1 cellular context compared by ENCODE assay signal in genomic region chr7:79452032-79452494, GRCh38.
TF ChIP-seq lines count a peak whose summit lies in the region.

No MANE protein-coding gene starts in this region.

TF ChIP-seq in HepG2, 621 proteins besides CTCF, POLR2A, EP300 and RAD21 (continued from another document and continues in another):
- TF ChIP-seq PTBP1 (IDR thresholded peaks at IDR 0.05; ENCODE audit: low read depth, low read length, poor library complexity, severe bottlenecking) (no peak), ZBTB38 (CRISPR knock-in tag; IDR thresholded peaks at IDR 0.05) (no peak), THAP7 (CRISPR knock-in tag; IDR thresholded peaks at IDR 0.05) (no peak), EEA1 (CRISPR knock-in tag; IDR thresholded peaks at IDR 0.05; ENCODE audit: borderline replicate concordance) (no peak), ZNF256 (CRISPR knock-in tag; conservative IDR thresholded peaks at IDR 0.05) (no peak), FLYWCH1 (CRISPR knock-in tag; IDR thresholded peaks at IDR 0.05) (no peak), ZBTB25 (CRISPR knock-in tag; IDR thresholded peaks at IDR 0.05) (no peak), ZNF205 (CRISPR knock-in tag; IDR thresholded peaks at IDR 0.05) (no peak), ZNF569 (CRISPR knock-in tag; IDR thresholded peaks at IDR 0.05; ENCODE audit: borderline replicate concordance) (no peak), USF2 (IDR thresholded peaks at IDR 0.05; ENCODE audit: low read depth, low read length) (peak; percentile 94), USF2 (CRISPR knock-in tag; IDR thresholded peaks at IDR 0.05; ENCODE audit: borderline replicate concordance) (peak; percentile 94; the same call in 1 of the 2 replicates), MTF1 (CRISPR knock-in tag; IDR thresholded peaks at IDR 0.05) (no peak), NFKB2 (CRISPR knock-in tag; IDR thresholded peaks at IDR 0.05; ENCODE audit: borderline replicate concordance) (peak; percentile 31; the same call in 1 of the 2 replicates), SRF (IDR thresholded peaks at IDR 0.05; ENCODE audit: low read depth, low read length) (no peak), RNF2 (conservative IDR thresholded peaks at IDR 0.05; ENCODE audit: low read depth) (no peak), SRY (CRISPR knock-in tag; IDR thresholded peaks at IDR 0.05) (no peak; the same call in 1 of the 2 replicates), TFDP2 (CRISPR knock-in tag; IDR thresholded peaks at IDR 0.05) (peak; percentile 61), MTF2 (CRISPR knock-in tag; IDR thresholded peaks at IDR 0.05; ENCODE audit: borderline replicate concordance) (no peak), SPEN (CRISPR knock-in tag; IDR thresholded peaks at IDR 0.05; ENCODE audit: low read depth) (peak; percentile 82), AHDC1 (CRISPR knock-in tag; IDR thresholded peaks at IDR 0.05; ENCODE audit: borderline replicate concordance) (peak; percentile 85), GPN1 (CRISPR knock-in tag; IDR thresholded peaks at IDR 0.05; ENCODE audit: borderline replicate concordance) (no peak), GATAD2A (CRISPR knock-in tag; IDR thresholded peaks at IDR 0.05) (peak; percentile 67), ZNF280B (CRISPR knock-in tag; IDR thresholded peaks at IDR 0.05; ENCODE audit: borderline replicate concordance) (no peak), SNAPC2 (CRISPR knock-in tag; IDR thresholded peaks at IDR 0.05) (0 out of 2 replicates have a peak, but pooled peaks have one; percentile 58), ZEB1 (IDR thresholded peaks at IDR 0.05; ENCODE audit: insufficient replicate concordance, low read depth) (no peak), NCOA5 (CRISPR knock-in tag; IDR thresholded peaks at IDR 0.05) (no peak), ZNF761 (CRISPR knock-in tag; conservative IDR thresholded peaks at IDR 0.05) (no peak), ZNF552 (CRISPR knock-in tag; IDR thresholded peaks at IDR 0.05; ENCODE audit: borderline replicate concordance) (no peak), ZNF3 (CRISPR knock-in tag; IDR thresholded peaks at IDR 0.05) (no peak), MXD3 (CRISPR knock-in tag; IDR thresholded peaks at IDR 0.05) (no peak), NFIB (CRISPR knock-in tag; IDR thresholded peaks at IDR 0.05; ENCODE audit: borderline replicate concordance) (no peak), ZNF75D (CRISPR knock-in tag; IDR thresholded peaks at IDR 0.05; ENCODE audit: borderline replicate concordance) (no peak), ZFP62 (CRISPR knock-in tag; IDR thresholded peaks at IDR 0.05) (no peak), CCAR2 (optimal IDR thresholded peaks at IDR 0.05; ENCODE audit: low read depth, low read length) (no peak), HDAC6 (IDR thresholded peaks at IDR 0.05; ENCODE audit: low read depth, low read length) (no peak), ELF3 (CRISPR knock-in tag; IDR thresholded peaks at IDR 0.05) (peak; percentile 71), ZNF281 (CRISPR knock-in tag; IDR thresholded peaks at IDR 0.05; ENCODE audit: borderline replicate concordance) (peak; percentile 91), ZHX2 (IDR thresholded peaks at IDR 0.05; ENCODE audit: low read depth) (peak; percentile 48; the same call in 1 of the 2 replicates), ZHX2 (CRISPR knock-in tag; IDR thresholded peaks at IDR 0.05; ENCODE audit: borderline replicate concordance) (no peak), YEATS4 (CRISPR knock-in tag; IDR thresholded peaks at IDR 0.05; ENCODE audit: borderline replicate concordance) (0 out of 2 replicates have a peak, but pooled peaks have one; percentile 30), JUND (CRISPR knock-in tag; IDR thresholded peaks at IDR 0.05) (peak; percentile 28; the same call in 1 of the 2 replicates)
